Comparison of ENCODE assay signal across 29 cellular contexts in genomic region chr4:48252313-48252712, GRCh38.
"Had no signal": no experiment of that assay in that cellular context is flagged by ENCODE, and none has a peak within 500 bp of the region (broad histone marks: within the 10 kb centered on the region; RNA-seq: fewer than 3 reads in every experiment).

No MANE protein-coding gene starts in this region.

- FAIRE-seq: astrocyte, TTC549 had no signal

- H3K27me3 ChIP-seq: cardiac muscle cell, Peyer's patch, SJSA1 had no signal

- DNase-seq: activated B cell treated with CpG ODN at 0.5 μM for 24 hours; activated CD4-positive, alpha-beta memory T cell treated with anti-CD3 and anti-CD28 coated beads for 36 hours; activated CD4-positive, alpha-beta T cell treated with anti-CD3 and anti-CD28 coated beads for 1 hour; activated CD4-positive, alpha-beta T cell treated with anti-CD3 and anti-CD28 coated beads, Interleukin-2, amount 10 ng/mL, durations not matched to agents 24 days and 14 days; activated CD8-positive, alpha-beta memory T cell treated with anti-CD3 and anti-CD28 coated beads for 24 hours; activated effector memory CD4-positive, alpha-beta T cell treated with anti-CD3 and anti-CD28 coated beads, Interleukin-2, amount 50 U/mL, for 16 hours; activated naive CD4-positive, alpha-beta T cell treated with anti-CD3 and anti-CD28 coated beads for 36 hours; activated T-cell treated with anti-CD3 and anti-CD28 coated beads, Interleukin-2, amount 50 U/mL, for 4 hours; amygdala; Kasumi-1; KBM-7; NCI-H1092 treated with DMSO at 0.1 percent for 48 hours; NCI-H1417 treated with DMSO at 0.1 percent for 48 hours; NCI-H1694; NCI-H2029; NCI-H2107; NCI-H510A treated with DMSO at 0.1 percent for 48 hours; NK-92 treated with Interleukin-12 subunit alpha and Interleukin-12 subunit beta, amount 100 ng/mL, for 24 hours; OCI-M1; Peyer's patch; SHP77; T-cell; T-helper 2 cell; T1000 had no signal

- H3K36me3 ChIP-seq: cardiac muscle cell, Peyer's patch, SJSA1 had no signal

- H3K4me3 ChIP-seq: cardiac muscle cell, Peyer's patch, SJSA1 had no signal

- H3K9me3 ChIP-seq: Peyer's patch, SJSA1 had no signal

- H3K4me1 ChIP-seq: Peyer's patch, SJSA1 had no signal

- H3K27ac ChIP-seq: cardiac muscle cell, Peyer's patch, RWPE1, SJSA1 had no signal

- ATAC-seq: activated T-cell treated with anti-CD3 and anti-CD28 coated beads, Interleukin-2, amount 50 U/mL, for 4 hours; T-cell had no signal
